ENCODE assay signal across 8 cellular contexts in genomic region chr3:71129611-71130515, GRCh38.
DNase-seq lines count a peak whose midpoint lies in the region; ATAC-seq and TF ChIP-seq lines count a peak whose summit lies in the region.

No MANE protein-coding gene starts in this region.

- H3K9ac ChIP-seq in DND-41 (ENCODE audit: low read depth, low read length) (peak overlapping the region; percentile 67), KMS-11 (peak overlapping the region; percentile 14; the same call in 1 of the 2 replicates), rectal smooth muscle tissue (ENCODE audit: low read length) (peak overlapping the region; percentile 61)

- H3K4me3 Mint-ChIP-seq in activated naive CD4-positive, alpha-beta T cell treated with anti-CD3 and anti-CD28 coated beads, Interleukin-2, amount 50 U/mL, for 24 hours: peak overlapping the region; percentile 98

- H4K20me1 ChIP-seq in DND-41 (ENCODE audit: insufficient read depth, low read length) (0 out of 2 replicates have a peak, but pooled peaks cover 4% of the 10 kb centered on the region), KMS-11 (ENCODE audit: insufficient read depth) (no peaks in the 10 kb centered on the region)

- DNase-seq in DND-41 (peak; percentile 24), heart left ventricle (no peak), NCI-H2081 treated with DMSO at 0.1 percent for 48 hours (lab: John Stamatoyannopoulos, UW) (no peak)

- H3K27me3 Mint-ChIP-seq in activated naive CD4-positive, alpha-beta T cell treated with anti-CD3 and anti-CD28 coated beads, Interleukin-2, amount 50 U/mL, for 24 hours: no peaks in the 10 kb centered on the region

- H3K79me2 ChIP-seq in DND-41 (ENCODE audit: insufficient read depth, low read length) (peaks cover 63% of the 10 kb centered on the region), KMS-11 (ENCODE audit: insufficient read depth, low read depth) (no peaks in the 10 kb centered on the region)

- H3K9me3 ChIP-seq in DND-41 (ENCODE audit: insufficient read depth, low read length, severe bottlenecking) (no peaks in the 10 kb centered on the region), heart left ventricle (no peaks in the 10 kb centered on the region)

- H3K4me1 ChIP-seq in DND-41 (ENCODE audit: insufficient read depth, low read length) (peaks cover 52% of the 10 kb centered on the region), KMS-11 (ENCODE audit: low read depth, poor library complexity, severe bottlenecking) (peaks cover 14% of the 10 kb centered on the region), heart left ventricle (peaks cover 3 to 75% (median 49%) of the 10 kb centered on the region in 12 donors), rectal smooth muscle tissue (ENCODE audit: control insufficient read depth, insufficient read depth, low read length) (peaks cover 16% of the 10 kb centered on the region)

- WGBS in heart left ventricle, 4 donors: 0% methylated on average over 14 of the region's 14 CpGs

- H3K27me3 ChIP-seq in DND-41 (ENCODE audit: insufficient read depth, low read length, poor library complexity) (no peaks in the 10 kb centered on the region), KMS-11 (ENCODE audit: insufficient read depth, low read depth) (no peaks in the 10 kb centered on the region), heart left ventricle (no peaks in the 10 kb centered on the region), rectal smooth muscle tissue (ENCODE audit: control insufficient read depth, insufficient read depth, low read length) (no peaks in the 10 kb centered on the region)

- no peak for TF ChIP-seq CTCF in DND-41 (IDR thresholded peaks at IDR 0.05; ENCODE audit: borderline replicate concordance, extremely low read depth, low read length, poor library complexity, severe bottlenecking)
- TF ChIP-seq CTCF in KMS-11 (conservative IDR thresholded peaks at IDR 0.05; ENCODE audit: low read depth, low read length): no peak
- TF ChIP-seq CTCF in heart left ventricle (IDR thresholded peaks at IDR 0.05): no peak

- H3K4me2 ChIP-seq in DND-41 (ENCODE audit: insufficient read depth, low read length) (peak overlapping the region; percentile 84), KMS-11 (peak overlapping the region; percentile 41)

- intact Hi-C loops in heart left ventricle (cut with DNase I): loop anchor here in 8 of 10 donors (2.0 to 10.0 kb wide), 17 partner anchors 63 to 455 kb away; partner anchors contain the start of gene FOXP1 (in 4 of the 8)

- TF ChIP-seq POLR2A in heart left ventricle (IDR thresholded peaks at IDR 0.05): no peak

- H3K9me3 Mint-ChIP-seq in activated naive CD4-positive, alpha-beta T cell treated with anti-CD3 and anti-CD28 coated beads, Interleukin-2, amount 50 U/mL, for 24 hours: no peaks in the 10 kb centered on the region

- H3K36me3 ChIP-seq in DND-41 (ENCODE audit: insufficient read depth, low read length): no peaks in the 10 kb centered on the region
- no peaks in the 10 kb centered on the region for H3K36me3 ChIP-seq in KMS-11 (ENCODE audit: insufficient read depth)
- H3K36me3 ChIP-seq in heart left ventricle: no peaks in the 10 kb centered on the region
- no peaks in the 10 kb centered on the region for H3K36me3 ChIP-seq in rectal smooth muscle tissue (ENCODE audit: control insufficient read depth, insufficient read depth, low read length)

- peak overlapping the region; percentile 100 for H3K27ac Mint-ChIP-seq in activated naive CD4-positive, alpha-beta T cell treated with anti-CD3 and anti-CD28 coated beads, Interleukin-2, amount 50 U/mL, for 24 hours

- peaks cover 16% of the 10 kb centered on the region for H3K36me3 Mint-ChIP-seq in activated naive CD4-positive, alpha-beta T cell treated with anti-CD3 and anti-CD28 coated beads, Interleukin-2, amount 50 U/mL, for 24 hours

- ATAC-seq in DND-41 (ENCODE audit: insufficient read depth, low read depth): peak; percentile 20; the same call in 2 of the 3 replicates
- ATAC-seq in heart left ventricle: peak; percentile 4 to 42 (median 21)
- no peak for ATAC-seq in HG02970 (IDR thresholded peaks at IDR 0.05; ENCODE audit: low FRiP score, unreplicated experiment)
- ATAC-seq in HG02678 (IDR thresholded peaks at IDR 0.05; ENCODE audit: unreplicated experiment): no peak

- H2AFZ ChIP-seq in DND-41 (ENCODE audit: low read depth, low read length) (peak overlapping the region; percentile 73), KMS-11 (ENCODE audit: low read depth) (peak overlapping the region; percentile 29; the same call in 1 of the 2 replicates)

- H3K4me3 ChIP-seq in DND-41 (ENCODE audit: low read depth in 1 of 2, low read length in 2 of 2): peak overlapping the region; percentile 56 to 67
- H3K4me3 ChIP-seq in KMS-11 (IDR thresholded peaks at IDR 0.05; ENCODE audit: insufficient read depth, low read depth, low read length): no peak overlapping the region
- H3K4me3 ChIP-seq in heart left ventricle: peak overlapping the region; percentile 36 to 67 (median 55)
- peak overlapping the region; percentile 51 for H3K4me3 ChIP-seq in rectal smooth muscle tissue (ENCODE audit: low read length)

- peaks cover 72% of the 10 kb centered on the region for H3K4me1 Mint-ChIP-seq in activated naive CD4-positive, alpha-beta T cell treated with anti-CD3 and anti-CD28 coated beads, Interleukin-2, amount 50 U/mL, for 24 hours

- peak overlapping the region; percentile 92 for H3K27ac ChIP-seq in DND-41 (ENCODE audit: low read length)
- H3K27ac ChIP-seq in KMS-11: peak overlapping the region; percentile 22; the same call in 1 of the 2 replicates
- H3K27ac ChIP-seq in heart left ventricle: peak overlapping the region; percentile 78 to 94 (median 88)
- peak overlapping the region; percentile 81 for H3K27ac ChIP-seq in rectal smooth muscle tissue (ENCODE audit: low read depth, low read length)

Comparison
In these comparisons a context has a peak if more than half of its experiments do, and no peak if none do; other contexts are left out.
1. ATAC-seq: peak in DND-41 (single experiment) and heart left ventricle (4 of 4); none in HG02970 (single experiment) and HG02678 (single experiment).
2. H3K27ac ChIP-seq: peak in every context shown above with its lines; median percentile 92 in DND-41; 88 in heart left ventricle; 81 in rectal smooth muscle tissue; 22 in KMS-11.
3. H3K9ac ChIP-seq: peak in every context shown above with its lines; median percentile 67 in DND-41; 61 in rectal smooth muscle tissue; 14 in KMS-11.